ENCODE assay signal across 8 cellular contexts in genomic region chr7:6376820-6377219, GRCh38. TPM values are rescaled to one million over a fixed set of nuclear protein-coding genes. Genes with fewer than 3 reads are reported as not detected.
DNase-seq lines count a peak whose midpoint lies in the region; ATAC-seq and TF ChIP-seq lines count a peak whose summit lies in the region.

No MANE protein-coding gene starts in this region.

- peak overlapping the region; percentile 9 to 93 for H3K4me3 ChIP-seq in foreskin fibroblast (ENCODE audit: low read depth in 1 of 2, low read length in 2 of 2)
- peak overlapping the region; percentile 57 for H3K4me3 ChIP-seq in skeletal muscle satellite cell (ENCODE audit: low read length)

- peak overlapping the region; percentile 66 for H3K27ac Mint-ChIP-seq in T-helper 17 cell

- peak overlapping the region; percentile 50 for H3K4me3 Mint-ChIP-seq in T-helper 17 cell

- peaks cover 5% of the 10 kb centered on the region for H3K36me3 Mint-ChIP-seq in T-helper 17 cell (ENCODE audit: low read depth)

- no peak for TF ChIP-seq CTCF in foreskin fibroblast (IDR thresholded peaks at IDR 0.05; ENCODE audit: low read depth, low read length)

- no peak overlapping the region for H3K9ac ChIP-seq in skeletal muscle satellite cell (ENCODE audit: low read depth, low read length)

- peaks cover 37% of the 10 kb centered on the region for H3K4me1 Mint-ChIP-seq in T-helper 17 cell

- H3K27me3 ChIP-seq in skeletal muscle satellite cell (ENCODE audit: control insufficient read depth, insufficient read depth, low read length) = no peaks in the 10 kb centered on the region

- H3K4me1 ChIP-seq in skeletal muscle satellite cell (ENCODE audit: control insufficient read depth, insufficient read depth, low read length) = peaks cover 28% of the 10 kb centered on the region

- peaks cover 25% of the 10 kb centered on the region for H3K36me3 ChIP-seq in skeletal muscle satellite cell (ENCODE audit: insufficient read depth, low read length)

- ATAC-seq in T-helper 17 cell = no peak

- no peaks in the 10 kb centered on the region for H3K9me3 ChIP-seq in T-helper 17 cell (ENCODE audit: control insufficient read depth, low read length, poor library complexity, severe bottlenecking)
- no peaks in the 10 kb centered on the region for H3K9me3 ChIP-seq in skeletal muscle satellite cell (replicated peaks; ENCODE audit: low read length)

- DNase-seq in NCI-H2227 (lab: John Stamatoyannopoulos, UW; ENCODE audit: unreplicated experiment) (peak; percentile 11), NCI-H2227 treated with DMSO at 0.1 percent for 48 hours (lab: John Stamatoyannopoulos, UW) (no peak), T-helper 17 cell (no peak), foreskin fibroblast (no peak), DMS53 (lab: John Stamatoyannopoulos, UW) (no peak), islet precursor cell (no peak)
- DNase-seq in stimulated activated naive CD4-positive, alpha-beta T cell treated with Interleukin-2 at 50 U/mL for 16 hours (lab: John Stamatoyannopoulos, UW) = no peak

- peak overlapping the region; percentile 80 for H3K4me2 ChIP-seq in skeletal muscle satellite cell (ENCODE audit: low read length)

- no peaks in the 10 kb centered on the region for H3K27me3 Mint-ChIP-seq in T-helper 17 cell

RNA-seq across cellular contexts. Expression of gene RAC1, which starts 2.5 kb away (rescaled TPM):
- 10 to 100 TPM; 62.2 to 69.4 TPM for total RNA-seq in T-helper 17 cell
- total RNA-seq in skeletal muscle satellite cell (2012; rRNA removed) = 36.0 and 55.9 TPM in 2 replicates

RNA-seq across cellular contexts. Expression of gene FAM220A, which starts 28.1 kb away (rescaled TPM):
- 1 to 10 TPM; 6.0 to 6.2 TPM for total RNA-seq in T-helper 17 cell
- 14.2 and 17.5 TPM in 2 replicates for total RNA-seq in skeletal muscle satellite cell (2012; rRNA removed)
